ENCODE assay signal across 8 cellular contexts in genomic region chr17:7929158-7930029, GRCh38. TPM values are rescaled to one million over a fixed set of nuclear protein-coding genes. Genes with fewer than 3 reads are reported as not detected.
DNase-seq lines count a peak whose midpoint lies in the region; ATAC-seq, FAIRE-seq and TF ChIP-seq lines count a peak whose summit lies in the region.

Gene KCNAB3 (minus strand): TSS chr17:7929856. CDS start chr17:7929435, 421 bp downstream.

- H3K27me3 Mint-ChIP-seq in neural crest cell (ENCODE audit: low read depth), result peaks cover 11% of the 10 kb centered on the region

- H3K9me3 Mint-ChIP-seq in neural crest cell, result no peaks in the 10 kb centered on the region

- intact Hi-C loops in Right ventricle myocardium inferior (cut with DNase I), result loop anchor here (5.0 kb wide), 1 partner anchor 72 kb away; the partner anchor contains the start of genes CYB5D1, NAA38 and TMEM88

- no peaks in the 10 kb centered on the region for H3K36me3 ChIP-seq in cardiac muscle cell

- no peak for ATAC-seq in Right ventricle myocardium inferior
- ATAC-seq in HG03139 (IDR thresholded peaks at IDR 0.05; ENCODE audit: unreplicated experiment), result no peak

- H3K4me1 ChIP-seq in cardiac muscle cell (ENCODE audit: low read depth), result peaks cover 16% of the 10 kb centered on the region

- no peaks in the 10 kb centered on the region for H3K9me3 ChIP-seq in cardiac muscle cell (ENCODE audit: low read depth)

- no peak for TF ChIP-seq CTCF in cardiac muscle cell (IDR thresholded peaks at IDR 0.05; ENCODE audit: low read depth, low read length)
- TF ChIP-seq CTCF in neural crest cell (conservative IDR thresholded peaks at IDR 0.05), result no peak

- H3K27me3 ChIP-seq in cardiac muscle cell, result peaks cover 19% of the 10 kb centered on the region

- H3K4me1 Mint-ChIP-seq in neural crest cell, result peaks cover 40% of the 10 kb centered on the region

- H3K27ac ChIP-seq in cardiac muscle cell, result no peak within 1 kb of the TSS

- peak within 1 kb of the TSS; percentile 38 for H3K27ac Mint-ChIP-seq in neural crest cell (ENCODE audit: unreplicated experiment)

- FAIRE-seq in RCC 7860 (lab: Jason Lieb, UNC), result no peak

- peak within 1 kb of the TSS; percentile 48 for H3K4me3 ChIP-seq in cardiac muscle cell

- H3K36me3 Mint-ChIP-seq in neural crest cell (ENCODE audit: low read depth), result peaks cover 3% of the 10 kb centered on the region

- H3K4me3 Mint-ChIP-seq in neural crest cell, result peak within 1 kb of the TSS; percentile 99

- peak; percentile 86 to 87 for DNase-seq in cardiac muscle cell (ENCODE audit: low read depth in 1 of 2, low spot score in 1 of 2)
- no peak for DNase-seq in Right ventricle myocardium inferior (ENCODE audit: missing footprints)
- peak; percentile 59 to 70 for DNase-seq in activated CD4-positive, alpha-beta T cell treated with anti-CD3 and anti-CD28 coated beads, Interleukin-2, amount 50 U/mL, for 48 hours
- peak; percentile 64 for DNase-seq in epidermal melanocyte (ENCODE audit: insufficient read length, low spot score)
- peak; percentile 64 for DNase-seq in neural crest cell (ENCODE audit: low read depth, low spot score)
- no peak for DNase-seq in RCC 7860 (ENCODE audit: low spot score)
- no peak for DNase-seq in GF-D8 (lab: John Stamatoyannopoulos, UW)

RNA-seq across cellular contexts. Expression of gene KCNAB3, which starts in this region (rescaled TPM):
- total RNA-seq in cardiac muscle cell, result 1.8 and 3.3 TPM in 2 replicates
- polyA plus RNA-seq in cardiac muscle cell, result 1.3 and 1.4 TPM in 2 replicates
- 0.32 TPM for total RNA-seq in Right ventricle myocardium inferior
- total RNA-seq in neural crest cell, result 19.9 and 20.4 TPM in 2 replicates

Comparison
In these comparisons a context has a peak if more than half of its experiments do, and no peak if none do; other contexts are left out.
1. DNase-seq: peak in cardiac muscle cell (2 of 2), activated CD4-positive, alpha-beta T cell treated with anti-CD3 and anti-CD28 coated beads, Interleukin-2, amount 50 U/mL, for 48 hours (2 of 2), epidermal melanocyte (single experiment) and neural crest cell (single experiment); none in Right ventricle myocardium inferior (single experiment), RCC 7860 (single experiment) and GF-D8 (single experiment).